Comparison of ENCODE assay signal across 13 cellular contexts in the genomic region with DNA sequence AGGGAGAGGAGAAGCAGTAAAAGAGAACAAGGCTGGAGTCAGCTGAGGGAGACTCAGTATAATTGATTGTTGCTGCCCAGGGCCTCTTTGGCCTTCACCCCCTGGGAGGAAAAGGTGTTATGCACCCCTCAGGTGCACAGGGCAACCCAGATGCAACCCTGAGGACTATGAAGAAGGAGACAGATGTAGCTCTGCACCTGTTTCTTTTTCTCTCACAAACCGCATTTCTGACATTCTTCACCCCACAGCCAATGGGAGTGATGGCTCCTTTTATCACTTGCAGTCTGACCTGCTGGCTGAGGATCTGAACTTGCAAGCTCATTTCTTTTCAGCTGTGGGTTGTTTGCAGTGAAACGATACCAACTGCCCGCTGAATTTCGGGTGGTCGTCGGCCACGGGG.
"Had no signal": no experiment of that assay in that cellular context is flagged by ENCODE, and none has a peak within 500 bp of the region (broad histone marks: within the 10 kb centered on the region; RNA-seq: fewer than 3 reads in every experiment).

No MANE protein-coding gene starts in this region.

- DNase-seq: activated CD4-positive, alpha-beta T cell treated with anti-CD3 and anti-CD28 coated beads, Interleukin-2, amount 10 ng/mL, durations not matched to agents 24 days and 14 days; activated CD4-positive, CD25-positive, alpha-beta regulatory T cell; activated CD8-positive, alpha-beta memory T cell treated with anti-CD3 and anti-CD28 coated beads, Interleukin-2, amount 50 U/mL, for 48 hours; activated naive CD8-positive, alpha-beta T cell treated with anti-CD3 and anti-CD28 coated beads, Interleukin-2, amount 10 ng/mL, durations not matched to agents 7 days and 5 days; effector memory CD8-positive, alpha-beta T cell; foreskin melanocyte; left lung; mucosa of descending colon; naive thymus-derived CD4-positive, alpha-beta T cell; posterior cingulate gyrus; retina had no signal

- ATAC-seq: effector memory CD8-positive, alpha-beta T cell; left lung; mucosa of descending colon; naive thymus-derived CD4-positive, alpha-beta T cell; stimulated activated effector memory CD8-positive, alpha-beta T cell treated with anti-CD3 and anti-CD28 coated beads, Interleukin-12 subunit alpha, Interleukin-12 subunit beta, amount 100 ng/mL, for 72 hours had no signal

- H3K27me3 ChIP-seq: left lung had no signal

- H3K36me3 ChIP-seq: left lung had no signal

- H3K4me3 ChIP-seq: left lung, mucosa of descending colon had no signal

- H3K9me3 ChIP-seq: left lung, mucosa of descending colon had no signal

- H3K27ac ChIP-seq: epithelial cell of prostate, left lung had no signal
